1 cellular context compared by ENCODE assay signal in genomic region chr19:5954293-5954692, GRCh38.
A peak's percentile ranks its signal among the peaks of the same experiment; 100 is the strongest.
TF ChIP-seq lines count a peak whose summit lies in the region.

No MANE protein-coding gene starts in this region.

TF ChIP-seq in K562, 482 proteins besides CTCF, POLR2A, EP300 and RAD21:
- peak; percentile 32; the same call in 1 of the 2 replicates for TF ChIP-seq ELF1 (tag; IDR thresholded peaks at IDR 0.05)
- TF ChIP-seq ZNF274 (IDR thresholded peaks at IDR 0.05; ENCODE audit: borderline replicate concordance, low read depth, low read length), result no peak
- no peak for TF ChIP-seq NFIC (IDR thresholded peaks at IDR 0.05)
- TF ChIP-seq C11orf30 (IDR thresholded peaks at IDR 0.05; ENCODE audit: low read depth), result peak; percentile 3; the same call in 1 of the 2 replicates
- TF ChIP-seq YY1 (IDR thresholded peaks at IDR 0.05; ENCODE audit: borderline replicate concordance in 1 of 3, control insufficient read depth in 1 of 3, extremely low read depth in 1 of 3, insufficient read depth in 3 of 3, insufficient read length in 1 of 3, insufficient replicate concordance in 2 of 3, low read depth in 1 of 3, low read length in 2 of 3), result peak in 1 of 3 experiments; percentile 6
- TF ChIP-seq ETV1 (tag; conservative IDR thresholded peaks at IDR 0.05; ENCODE audit: low read depth), result 0 out of 2 replicates have a peak, but pooled peaks have one; percentile 31
- TF ChIP-seq ZNF146 (CRISPR knock-in tag; IDR thresholded peaks at IDR 0.05; ENCODE audit: unreplicated experiment), result no peak
